ENCODE assay signal across 22 cellular contexts in genomic region chr2:155722290-155722689, GRCh38.
"Had no signal": no experiment of that assay in that cellular context is flagged by ENCODE, and none has a peak within 500 bp of the region (broad histone marks: within the 10 kb centered on the region; RNA-seq: fewer than 3 reads in every experiment).

No MANE protein-coding gene starts in this region.

- DNase-seq: colonic mucosa; cortex of kidney; effector CD8-positive, alpha-beta T cell; effector memory CD8-positive, alpha-beta T cell; endodermal cell; foreskin melanocyte; gastrocnemius medialis; glutamatergic neuron; head of caudate nucleus; heart right ventricle; hippocampal formation; left cardiac atrium; left lung; left ventricle myocardium superior; lower lobe of right lung; mesenchymal stem cell; mucosa of descending colon; naive B cell had no signal

- H3K4me1 ChIP-seq: colonic mucosa, esophagus muscularis mucosa, gastrocnemius medialis, heart right ventricle, left lung, lower lobe of right lung had no signal

- H3K9me3 ChIP-seq: colonic mucosa, esophagus muscularis mucosa, gastrocnemius medialis, heart right ventricle, left lung, lower lobe of right lung, mucosa of descending colon had no signal

- H3K27me3 ChIP-seq: colonic mucosa, esophagus muscularis mucosa, gastrocnemius medialis had no signal

- H3K36me3 ChIP-seq: colonic mucosa, esophagus muscularis mucosa, gastrocnemius medialis, heart right ventricle, left lung, lower lobe of right lung had no signal

- FAIRE-seq: endometrium, islet of Langerhans, keratinocyte had no signal

- H3K4me3 ChIP-seq: colonic mucosa, esophagus muscularis mucosa, gastrocnemius medialis, heart right ventricle, left lung, lower lobe of right lung, mucosa of descending colon had no signal

- ATAC-seq: effector memory CD8-positive, alpha-beta T cell; gastrocnemius medialis; heart right ventricle; left cardiac atrium; left lung; left ventricle myocardium superior; lower lobe of right lung; mucosa of descending colon had no signal

- H3K27ac ChIP-seq: colonic mucosa, esophagus muscularis mucosa, gastrocnemius medialis, heart right ventricle, left lung, lower lobe of right lung had no signal
